In genomic region chr3:32487781-32488526, GRCh38 we compare ENCODE assay signal across 19 cellular contexts. TPM values are rescaled to one million over a fixed set of nuclear protein-coding genes. Genes with fewer than 3 reads are reported as not detected.
DNase-seq lines count a peak whose midpoint lies in the region; ATAC-seq and TF ChIP-seq lines count a peak whose summit lies in the region.
"Had no signal": no experiment of that assay in that cellular context is flagged by ENCODE, and none has a peak within 500 bp of the region (broad histone marks: within the 10 kb centered on the region; RNA-seq: fewer than 3 reads in every experiment).

No MANE protein-coding gene starts in this region.

- peaks cover 14% of the 10 kb centered on the region for H3K4me1 Mint-ChIP-seq in activated naive CD8-positive, alpha-beta T cell treated with anti-CD3 and anti-CD28 coated beads for 36 hours
- peaks cover 14% of the 10 kb centered on the region for H3K4me1 Mint-ChIP-seq in activated naive CD8-positive, alpha-beta T cell treated with anti-CD3 and anti-CD28 coated beads, Interleukin-2, amount 50 U/mL, for 24 hours

- H3K27me3 ChIP-seq in neutrophil (no peaks in the 10 kb centered on the region), lower lobe of right lung (ENCODE audit: low read depth) (no peaks in the 10 kb centered on the region)

- peaks cover 30% of the 10 kb centered on the region for H3K36me3 Mint-ChIP-seq in activated naive CD8-positive, alpha-beta T cell treated with anti-CD3 and anti-CD28 coated beads for 36 hours
- H3K36me3 Mint-ChIP-seq in activated naive CD8-positive, alpha-beta T cell treated with anti-CD3 and anti-CD28 coated beads, Interleukin-2, amount 50 U/mL, for 24 hours (ENCODE audit: low read depth): peaks cover 45% of the 10 kb centered on the region

- no peak for ATAC-seq in activated naive CD8-positive, alpha-beta T cell treated with anti-CD3 and anti-CD28 coated beads, Interleukin-2, amount 50 U/mL, for 24 hours
- ATAC-seq in lower lobe of right lung (no peak), GM19452 (IDR thresholded peaks at IDR 0.05; ENCODE audit: unreplicated experiment) (no peak)
- ATAC-seq: CD8-positive, alpha-beta T cell had no signal

- intact Hi-C loops in lower lobe of right lung (cut with DNase I): no loop called here

- peak overlapping the region; percentile 48 for H3K27ac Mint-ChIP-seq in activated naive CD8-positive, alpha-beta T cell treated with anti-CD3 and anti-CD28 coated beads for 36 hours
- H3K27ac Mint-ChIP-seq in activated naive CD8-positive, alpha-beta T cell treated with anti-CD3 and anti-CD28 coated beads, Interleukin-2, amount 50 U/mL, for 24 hours: no peak overlapping the region
- H3K27ac Mint-ChIP-seq: CD8-positive, alpha-beta T cell had no signal

- TF ChIP-seq CTCF in neutrophil (IDR thresholded peaks at IDR 0.05) (no peak), lower lobe of right lung (IDR thresholded peaks at IDR 0.05) (no peak)

- H3K27me3 Mint-ChIP-seq in activated naive CD8-positive, alpha-beta T cell treated with anti-CD3 and anti-CD28 coated beads for 36 hours: no peaks in the 10 kb centered on the region
- no peaks in the 10 kb centered on the region for H3K27me3 Mint-ChIP-seq in activated naive CD8-positive, alpha-beta T cell treated with anti-CD3 and anti-CD28 coated beads, Interleukin-2, amount 50 U/mL, for 24 hours

- H3K9me3 ChIP-seq in neutrophil (no peaks in the 10 kb centered on the region), lower lobe of right lung (no peaks in the 10 kb centered on the region)

- H3K36me3 ChIP-seq in neutrophil (peaks cover 69% of the 10 kb centered on the region), lower lobe of right lung (peaks cover 57% of the 10 kb centered on the region)

- H3K4me3 Mint-ChIP-seq in activated naive CD8-positive, alpha-beta T cell treated with anti-CD3 and anti-CD28 coated beads for 36 hours: no peak overlapping the region
- H3K4me3 Mint-ChIP-seq in activated naive CD8-positive, alpha-beta T cell treated with anti-CD3 and anti-CD28 coated beads, Interleukin-2, amount 50 U/mL, for 24 hours: no peak overlapping the region
- H3K4me3 Mint-ChIP-seq: CD8-positive, alpha-beta T cell had no signal

- no peak for DNase-seq in activated naive CD8-positive, alpha-beta T cell treated with anti-CD3 and anti-CD28 coated beads for 36 hours
- no peak for DNase-seq in activated naive CD8-positive, alpha-beta T cell treated with anti-CD3 and anti-CD28 coated beads, Interleukin-2, amount 50 U/mL, for 24 hours
- DNase-seq in dermis blood vessel endothelial cell: peak; percentile 59
- DNase-seq in lower lobe of right lung: no peak
- no peak for DNase-seq in NOMO-1 treated with DMSO at 0.1 percent for 48 hours (lab: John Stamatoyannopoulos, UW; ENCODE audit: unreplicated experiment)
- no peak for DNase-seq in amniotic stem cell (lab: John Stamatoyannopoulos, UW)
- DNase-seq: Calu3; CD8-positive, alpha-beta T cell; DMS53; MM.1S; NCI-H1092; NCI-H146; NCI-H2029 treated with DMSO at 0.1 percent for 48 hours; NCI-H2171; NCI-H526; PC-9 had no signal

- H3K27ac ChIP-seq in neutrophil (peak overlapping the region; percentile 88), lower lobe of right lung (no peak overlapping the region)
- H3K27ac ChIP-seq: PC-9, RWPE1 had no signal

- H3K4me3 ChIP-seq in neutrophil (ENCODE audit: low read depth in 1 of 2, low read length in 1 of 2): no peak overlapping the region
- H3K4me3 ChIP-seq in lower lobe of right lung: no peak overlapping the region
- H3K4me3 ChIP-seq: PC-9 had no signal

- H3K4me1 ChIP-seq in neutrophil (ENCODE audit: control insufficient read depth in 1 of 2, insufficient read depth in 1 of 2, low read depth in 1 of 2, low read length in 1 of 2) (peaks cover 32 to 35% of the 10 kb centered on the region in 2 experiments), lower lobe of right lung (peaks cover 9% of the 10 kb centered on the region)

- H3K9me3 Mint-ChIP-seq in activated naive CD8-positive, alpha-beta T cell treated with anti-CD3 and anti-CD28 coated beads for 36 hours: no peaks in the 10 kb centered on the region
- no peaks in the 10 kb centered on the region for H3K9me3 Mint-ChIP-seq in activated naive CD8-positive, alpha-beta T cell treated with anti-CD3 and anti-CD28 coated beads, Interleukin-2, amount 50 U/mL, for 24 hours
- H3K9me3 Mint-ChIP-seq: CD8-positive, alpha-beta T cell had no signal

RNA-seq across cellular contexts. Expression of gene CMTM6, which starts 14.7 kb away (rescaled TPM):
- total RNA-seq in activated naive CD8-positive, alpha-beta T cell treated with anti-CD3 and anti-CD28 coated beads for 36 hours: 10 to 100 TPM; 51.5 to 52.7 TPM
- total RNA-seq in dermis blood vessel endothelial cell (110 and 161 TPM in 2 replicates), lower lobe of right lung (69.5 TPM)
